2 cellular contexts compared by ENCODE assay signal in the genomic region with DNA sequence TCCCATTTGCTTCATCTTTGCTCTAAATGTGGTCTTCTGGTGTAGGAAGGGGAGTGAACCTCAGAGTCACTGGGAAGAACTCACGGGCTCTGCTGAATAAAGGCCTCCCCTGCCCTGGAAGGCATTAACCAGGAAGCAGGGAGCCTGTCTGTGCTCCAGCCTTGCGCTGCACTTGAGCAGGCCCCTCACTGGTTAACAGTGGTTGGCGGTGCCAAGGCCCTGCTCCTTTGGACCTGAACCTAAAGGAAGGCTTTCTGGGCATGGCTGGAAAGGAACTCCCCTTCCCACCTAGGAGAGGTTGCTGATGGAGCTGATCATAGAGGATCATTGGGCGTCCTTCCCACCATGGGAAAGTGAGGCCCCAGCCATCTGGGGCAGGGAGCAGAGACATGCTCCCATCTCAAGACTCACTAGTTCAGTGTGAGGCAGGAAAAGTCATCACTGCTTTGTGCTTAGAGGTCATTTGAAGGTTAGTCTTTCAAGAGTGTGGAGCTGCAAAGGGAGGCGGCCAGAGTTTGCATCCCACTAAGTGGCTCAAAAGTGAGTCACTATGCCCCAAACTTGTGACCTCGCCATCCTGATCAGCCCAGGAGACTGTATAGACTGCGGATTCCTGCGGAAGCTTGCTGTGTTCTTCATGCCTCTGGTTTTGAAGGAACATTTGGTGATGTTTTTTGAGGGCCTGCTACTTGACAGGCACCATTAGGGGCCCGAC.
TF ChIP-seq lines count a peak whose summit lies in the region.

No MANE protein-coding gene starts in this region.

TF ChIP-seq in IMR-90, 13 proteins besides CTCF, POLR2A, EP300 and RAD21:
- no peak for TF ChIP-seq SMC3 (IDR thresholded peaks at IDR 0.05; ENCODE audit: low read depth, low read length)
- TF ChIP-seq, protein P1, sequence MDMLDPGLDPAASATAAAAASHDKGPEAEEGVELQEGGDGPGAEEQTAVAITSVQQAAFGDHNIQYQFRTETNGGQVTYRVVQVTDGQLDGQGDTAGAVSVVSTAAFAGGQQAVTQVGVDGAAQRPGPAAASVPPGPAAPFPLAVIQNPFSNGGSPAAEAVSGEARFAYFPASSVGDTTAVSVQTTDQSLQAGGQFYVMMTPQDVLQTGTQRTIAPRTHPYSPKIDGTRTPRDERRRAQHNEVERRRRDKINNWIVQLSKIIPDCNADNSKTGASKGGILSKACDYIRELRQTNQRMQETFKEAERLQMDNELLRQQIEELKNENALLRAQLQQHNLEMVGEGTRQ (IDR thresholded peaks at IDR 0.05; ENCODE audit: low read depth, low read length), result no peak
- TF ChIP-seq MAFK (IDR thresholded peaks at IDR 0.05; ENCODE audit: low read depth, low read length), result no peak
- TF ChIP-seq RFX5 (IDR thresholded peaks at IDR 0.05; ENCODE audit: low read depth, low read length), result no peak
- no peak for TF ChIP-seq MXI1 (IDR thresholded peaks at IDR 0.05; ENCODE audit: borderline replicate concordance, low read depth, low read length)
- no peak for TF ChIP-seq BHLHE40 (IDR thresholded peaks at IDR 0.05; ENCODE audit: low read depth, low read length)
- no peak for TF ChIP-seq NFE2L2 (IDR thresholded peaks at IDR 0.05; ENCODE audit: low read depth, low read length)
- no peak for TF ChIP-seq FOS (IDR thresholded peaks at IDR 0.05; ENCODE audit: low read depth, low read length)
- no peak for TF ChIP-seq RCOR1 (IDR thresholded peaks at IDR 0.05; ENCODE audit: insufficient replicate concordance, low read length)
- TF ChIP-seq CEBPB (IDR thresholded peaks at IDR 0.05; ENCODE audit: low read depth, low read length), result no peak
- TF ChIP-seq, protein P2, sequence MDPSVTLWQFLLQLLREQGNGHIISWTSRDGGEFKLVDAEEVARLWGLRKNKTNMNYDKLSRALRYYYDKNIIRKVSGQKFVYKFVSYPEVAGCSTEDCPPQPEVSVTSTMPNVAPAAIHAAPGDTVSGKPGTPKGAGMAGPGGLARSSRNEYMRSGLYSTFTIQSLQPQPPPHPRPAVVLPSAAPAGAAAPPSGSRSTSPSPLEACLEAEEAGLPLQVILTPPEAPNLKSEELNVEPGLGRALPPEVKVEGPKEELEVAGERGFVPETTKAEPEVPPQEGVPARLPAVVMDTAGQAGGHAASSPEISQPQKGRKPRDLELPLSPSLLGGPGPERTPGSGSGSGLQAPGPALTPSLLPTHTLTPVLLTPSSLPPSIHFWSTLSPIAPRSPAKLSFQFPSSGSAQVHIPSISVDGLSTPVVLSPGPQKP (IDR thresholded peaks at IDR 0.05; ENCODE audit: borderline replicate concordance, low read depth, low read length), result no peak
- no peak for TF ChIP-seq MAZ (IDR thresholded peaks at IDR 0.05; ENCODE audit: borderline replicate concordance, low read depth, low read length)
- TF ChIP-seq CHD1 (IDR thresholded peaks at IDR 0.05; ENCODE audit: low read depth, low read length), result no peak

TF ChIP-seq in GM23338, 12 proteins besides CTCF, POLR2A, EP300 and RAD21:
- TF ChIP-seq ZNF114 (CRISPR knock-in tag; IDR thresholded peaks at IDR 0.05) (no peak), ZNF462 (CRISPR knock-in tag; IDR thresholded peaks at IDR 0.05) (no peak), STAT1 (IDR thresholded peaks at IDR 0.05; ENCODE audit: unreplicated experiment) (no peak), EZH2 (IDR thresholded peaks at IDR 0.05; ENCODE audit: low read depth, unreplicated experiment) (no peak), EZH2phosphoT487 (IDR thresholded peaks at IDR 0.05; ENCODE audit: unreplicated experiment) (no peak)
- TF ChIP-seq, protein P3, sequence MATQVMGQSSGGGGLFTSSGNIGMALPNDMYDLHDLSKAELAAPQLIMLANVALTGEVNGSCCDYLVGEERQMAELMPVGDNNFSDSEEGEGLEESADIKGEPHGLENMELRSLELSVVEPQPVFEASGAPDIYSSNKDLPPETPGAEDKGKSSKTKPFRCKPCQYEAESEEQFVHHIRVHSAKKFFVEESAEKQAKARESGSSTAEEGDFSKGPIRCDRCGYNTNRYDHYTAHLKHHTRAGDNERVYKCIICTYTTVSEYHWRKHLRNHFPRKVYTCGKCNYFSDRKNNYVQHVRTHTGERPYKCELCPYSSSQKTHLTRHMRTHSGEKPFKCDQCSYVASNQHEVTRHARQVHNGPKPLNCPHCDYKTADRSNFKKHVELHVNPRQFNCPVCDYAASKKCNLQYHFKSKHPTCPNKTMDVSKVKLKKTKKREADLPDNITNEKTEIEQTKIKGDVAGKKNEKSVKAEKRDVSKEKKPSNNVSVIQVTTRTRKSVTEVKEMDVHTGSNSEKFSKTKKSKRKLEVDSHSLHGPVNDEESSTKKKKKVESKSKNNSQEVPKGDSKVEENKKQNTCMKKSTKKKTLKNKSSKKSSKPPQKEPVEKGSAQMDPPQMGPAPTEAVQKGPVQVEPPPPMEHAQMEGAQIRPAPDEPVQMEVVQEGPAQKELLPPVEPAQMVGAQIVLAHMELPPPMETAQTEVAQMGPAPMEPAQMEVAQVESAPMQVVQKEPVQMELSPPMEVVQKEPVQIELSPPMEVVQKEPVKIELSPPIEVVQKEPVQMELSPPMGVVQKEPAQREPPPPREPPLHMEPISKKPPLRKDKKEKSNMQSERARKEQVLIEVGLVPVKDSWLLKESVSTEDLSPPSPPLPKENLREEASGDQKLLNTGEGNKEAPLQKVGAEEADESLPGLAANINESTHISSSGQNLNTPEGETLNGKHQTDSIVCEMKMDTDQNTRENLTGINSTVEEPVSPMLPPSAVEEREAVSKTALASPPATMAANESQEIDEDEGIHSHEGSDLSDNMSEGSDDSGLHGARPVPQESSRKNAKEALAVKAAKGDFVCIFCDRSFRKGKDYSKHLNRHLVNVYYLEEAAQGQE (IDR thresholded peaks at IDR 0.05; ENCODE audit: unreplicated experiment), result no peak
